9 cellular contexts compared by ENCODE assay signal in genomic region chr10:116521424-116522305, GRCh38. TPM values are rescaled to one million over a fixed set of nuclear protein-coding genes. Genes with fewer than 3 reads are reported as not detected.
DNase-seq lines count a peak whose midpoint lies in the region; ATAC-seq and TF ChIP-seq lines count a peak whose summit lies in the region.
"Had no signal": no experiment of that assay in that cellular context is flagged by ENCODE, and none has a peak within 500 bp of the region (broad histone marks: within the 10 kb centered on the region; RNA-seq: fewer than 3 reads in every experiment).

No MANE protein-coding gene starts in this region.

- H3K9me3 ChIP-seq in left ventricle myocardium inferior (replicated peaks) = no peaks in the 10 kb centered on the region
- H3K9me3 ChIP-seq in aorta (ENCODE audit: control insufficient read depth, low read length) = no peaks in the 10 kb centered on the region

- H3K9me3 Mint-ChIP-seq in HFFc6 = no peaks in the 10 kb centered on the region; the same call in 1 of the 2 replicates
- H3K9me3 Mint-ChIP-seq in mesothelial cell of epicardium = no peaks in the 10 kb centered on the region
- H3K9me3 Mint-ChIP-seq in activated T-cell treated with anti-CD3 and anti-CD28 coated beads, Interleukin-2, amount 50 U/mL, for 4 hours = no peaks in the 10 kb centered on the region
- H3K9me3 Mint-ChIP-seq: effector memory CD8-positive, alpha-beta T cell had no signal

- intact Hi-C loops in left ventricle myocardium inferior (cut with micrococcal nuclease) = no loop called here
- intact Hi-C loops in left ventricle myocardium superior (cut with micrococcal nuclease) = no loop called here
- intact Hi-C loops in aorta (cut with DNase I) = no loop called here

- peak; percentile 86 for TF ChIP-seq CTCF in left ventricle myocardium inferior (IDR thresholded peaks at IDR 0.05; ENCODE audit: borderline replicate concordance)
- TF ChIP-seq CTCF in HFFc6 (IDR thresholded peaks at IDR 0.05) = peak; percentile 89
- TF ChIP-seq CTCF in mesothelial cell of epicardium (IDR thresholded peaks at IDR 0.05; ENCODE audit: unreplicated experiment) = peak; percentile 93

- WGBS in aorta, 2 donors = 35 to 36% methylated on average over 10 of the region's 10 CpGs

- ATAC-seq in left ventricle myocardium superior (no peak), aorta (ENCODE audit: low FRiP score) (no peak)
- no peak for ATAC-seq in activated T-cell treated with anti-CD3 and anti-CD28 coated beads, Interleukin-2, amount 50 U/mL, for 4 hours
- ATAC-seq: effector memory CD8-positive, alpha-beta T cell had no signal

- peaks cover 38% of the 10 kb centered on the region for H3K27me3 ChIP-seq in left ventricle myocardium inferior (ENCODE audit: low read depth)
- no peaks in the 10 kb centered on the region for H3K27me3 ChIP-seq in aorta (ENCODE audit: control insufficient read depth in 1 of 2, insufficient read depth in 2 of 2, low read length in 1 of 2)

- H3K36me3 Mint-ChIP-seq in HFFc6 (ENCODE audit: low read depth) (no peaks in the 10 kb centered on the region), mesothelial cell of epicardium (no peaks in the 10 kb centered on the region)
- no peaks in the 10 kb centered on the region for H3K36me3 Mint-ChIP-seq in activated T-cell treated with anti-CD3 and anti-CD28 coated beads, Interleukin-2, amount 50 U/mL, for 4 hours (ENCODE audit: insufficient read depth)

- H3K36me3 ChIP-seq in left ventricle myocardium inferior (no peaks in the 10 kb centered on the region), aorta (ENCODE audit: control insufficient read depth in 1 of 2, insufficient read depth in 2 of 2, low read length in 1 of 2) (no peaks in the 10 kb centered on the region)

- H3K27ac Mint-ChIP-seq in HFFc6 (no peak overlapping the region), mesothelial cell of epicardium (no peak overlapping the region)
- H3K27ac Mint-ChIP-seq: effector memory CD8-positive, alpha-beta T cell had no signal

- H3K4me3 ChIP-seq in left ventricle myocardium inferior = no peak overlapping the region
- H3K4me3 ChIP-seq in aorta (ENCODE audit: low read length in 2 of 2) = no peak overlapping the region

- DNase-seq in left ventricle myocardium inferior (no peak), left ventricle myocardium superior (no peak), HFFc6 (peak; percentile 29), NCI-H69 (lab: John Stamatoyannopoulos, UW) (peak; percentile 32), caudate nucleus (lab: John Stamatoyannopoulos, UW) (peak in 36 of 61 donors; percentile 1 to 83 (median 15)), mesothelial cell of epicardium (ENCODE audit: low spot score in 2 of 2, unreplicated experiment in 2 of 2) (peak in 1 of 2 experiments; percentile 41), aorta (no peak)
- no peak for DNase-seq in activated T-cell treated with anti-CD3 and anti-CD28 coated beads, Interleukin-2, amount 50 U/mL, for 4 hours

- H3K4me3 Mint-ChIP-seq in HFFc6 = no peak overlapping the region
- no peak overlapping the region for H3K4me3 Mint-ChIP-seq in mesothelial cell of epicardium
- H3K4me3 Mint-ChIP-seq in activated T-cell treated with anti-CD3 and anti-CD28 coated beads, Interleukin-2, amount 50 U/mL, for 4 hours = no peak overlapping the region
- H3K4me3 Mint-ChIP-seq: effector memory CD8-positive, alpha-beta T cell had no signal

- H3K27ac ChIP-seq in left ventricle myocardium inferior (replicated peaks) (no peak overlapping the region), caudate nucleus (ENCODE audit: low read depth, low read length) (no peak overlapping the region), aorta (ENCODE audit: low read depth in 1 of 2, low read length in 2 of 2) (no peak overlapping the region)

- H3K27me3 Mint-ChIP-seq in HFFc6 (ENCODE audit: insufficient read depth) (no peaks in the 10 kb centered on the region; the same call in 1 of the 2 replicates), mesothelial cell of epicardium (ENCODE audit: low read depth) (peaks cover 30% of the 10 kb centered on the region)
- peaks cover 4% of the 10 kb centered on the region for H3K27me3 Mint-ChIP-seq in activated T-cell treated with anti-CD3 and anti-CD28 coated beads, Interleukin-2, amount 50 U/mL, for 4 hours (ENCODE audit: low read depth)
- H3K27me3 Mint-ChIP-seq: effector memory CD8-positive, alpha-beta T cell had no signal

- H3K4me1 ChIP-seq in left ventricle myocardium inferior (no peaks in the 10 kb centered on the region), aorta (ENCODE audit: control insufficient read depth in 1 of 2, insufficient read depth in 2 of 2, low read length in 2 of 2) (no peaks in the 10 kb centered on the region)

- no peaks in the 10 kb centered on the region for H3K4me1 Mint-ChIP-seq in HFFc6 (ENCODE audit: low read depth)
- H3K4me1 Mint-ChIP-seq in mesothelial cell of epicardium = no peaks in the 10 kb centered on the region
- H3K4me1 Mint-ChIP-seq in activated T-cell treated with anti-CD3 and anti-CD28 coated beads, Interleukin-2, amount 50 U/mL, for 4 hours (ENCODE audit: low read depth) = no peaks in the 10 kb centered on the region

RNA-seq across cellular contexts. Expression of gene PNLIP, which starts 24.1 kb away (rescaled TPM):
- total RNA-seq in left ventricle myocardium inferior (not detected), left ventricle myocardium superior (not detected), mesothelial cell of epicardium (not detected in 3 replicates), aorta (1 to 10 TPM; 2.3 to 2.7 TPM)
- total RNA-seq in HFFc6 (2021; fragmentation: NEBNext Ultra II Directional; extraction: Animal tissue kit (Norgen Biotek cat#: 25700)) = not detected
- 1 to 10 TPM in 1 of 2 donors, under 1 TPM in 1; 0.88 to 1.3 TPM for polyA plus RNA-seq in aorta
- total RNA-seq in activated T-cell treated with anti-CD3 and anti-CD28 coated beads, Interleukin-2, amount 50 U/mL, for 4 hours = 1 to 10 TPM in 2 of 3 donors, under 1 TPM in 1; 0.87 to 1.8 (median 1.5) TPM

Comparison
In these comparisons a context has a peak if more than half of its experiments do, and no peak if none do; other contexts are left out.
1. DNase-seq: peak in HFFc6 (single experiment), NCI-H69 (single experiment) and caudate nucleus (36 of 61); none in left ventricle myocardium inferior (single experiment), left ventricle myocardium superior (single experiment), aorta (0 of 2) and activated T-cell treated with anti-CD3 and anti-CD28 coated beads, Interleukin-2, amount 50 U/mL, for 4 hours (single experiment).
2. Peak in every context shown above with its lines, with median percentiles within 50 percentile points of each other: CTCF ChIP-seq.